ENCODE assay signal across 8 cellular contexts in the genomic region with DNA sequence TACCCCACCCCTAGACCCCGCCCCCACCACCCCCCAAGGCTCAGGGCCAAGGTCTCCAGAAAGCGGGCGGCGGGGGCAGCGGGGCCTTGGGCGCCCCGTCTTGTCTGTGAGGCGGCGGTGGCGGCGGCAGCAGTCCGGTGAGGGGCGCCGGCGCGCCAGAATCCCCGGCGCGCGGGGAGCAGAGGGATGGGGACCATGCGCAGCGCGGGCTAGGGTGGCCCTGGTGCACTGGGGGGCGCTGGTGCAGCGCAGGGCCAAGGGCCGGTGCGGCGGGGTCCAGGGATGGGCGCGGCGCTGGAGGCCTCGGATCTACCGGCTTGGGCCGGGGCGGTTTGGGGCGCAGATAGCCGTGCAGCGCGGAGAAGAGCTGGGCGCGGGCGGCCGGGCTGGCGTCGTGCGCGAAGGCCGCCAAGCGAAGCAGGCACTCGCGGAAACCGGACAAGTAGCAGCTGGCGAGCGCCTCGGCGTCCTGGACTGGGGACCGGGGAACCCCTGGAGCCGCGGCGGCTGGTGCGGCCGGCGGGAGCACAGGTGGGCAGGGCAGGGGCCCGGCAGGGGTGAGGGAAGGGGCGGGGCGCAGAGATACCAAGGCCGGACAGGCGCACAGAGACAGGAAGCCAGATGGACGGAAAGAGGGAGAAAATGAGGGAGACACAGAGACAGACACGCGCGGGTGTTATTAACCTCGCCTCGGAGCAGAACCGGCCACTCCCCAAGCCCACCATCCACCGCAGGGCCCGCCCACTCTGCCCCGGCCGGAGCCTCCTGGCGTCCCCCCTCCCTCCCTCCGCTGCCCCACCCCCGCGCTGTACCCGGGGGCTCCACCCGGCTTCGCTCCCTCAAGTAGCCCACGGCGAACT. TPM values are rescaled to one million over a fixed set of nuclear protein-coding genes. Genes with fewer than 3 reads are reported as not detected.
A peak's percentile ranks its signal among the peaks of the same experiment; 100 is the strongest.
DNase-seq lines count a peak whose midpoint lies in the region; ATAC-seq and TF ChIP-seq lines count a peak whose summit lies in the region.

No MANE protein-coding gene starts in this region.

- peak overlapping the region; percentile 44; the same call in 1 of the 2 replicates for H3K9ac ChIP-seq in DND-41 (ENCODE audit: low read depth, low read length)
- H3K9ac ChIP-seq in OCI-LY3 (ENCODE audit: low read length), result peak overlapping the region; percentile 80

- peak; percentile 55 for TF ChIP-seq CTCF in DND-41 (IDR thresholded peaks at IDR 0.05; ENCODE audit: borderline replicate concordance, extremely low read depth, low read length, poor library complexity, severe bottlenecking)
- peak; percentile 47 for TF ChIP-seq CTCF in HFF-Myc (IDR thresholded peaks at IDR 0.05; ENCODE audit: low read depth, low read length, missing control alignments)
- peak; percentile 69 for TF ChIP-seq CTCF in OCI-LY3 (IDR thresholded peaks at IDR 0.05; ENCODE audit: low read depth, low read length)

- peaks cover 30% of the 10 kb centered on the region; the same call in 1 of the 2 replicates for H4K20me1 ChIP-seq in DND-41 (ENCODE audit: insufficient read depth, low read length)
- no peaks in the 10 kb centered on the region for H4K20me1 ChIP-seq in OCI-LY3 (ENCODE audit: insufficient read depth, low read length)

- H3K9me3 ChIP-seq in DND-41 (ENCODE audit: insufficient read depth, low read length, severe bottlenecking) (no peaks in the 10 kb centered on the region), OCI-LY3 (ENCODE audit: insufficient read depth, low read length) (no peaks in the 10 kb centered on the region), right cardiac atrium (ENCODE audit: control insufficient read depth, low read length) (no peaks in the 10 kb centered on the region)

- H3K4me3 ChIP-seq in DND-41 (ENCODE audit: low read depth in 1 of 2, low read length in 2 of 2) (peak overlapping the region in 1 of 2 experiments; percentile 98; a peak in 3 of 4 replicates), HFF-Myc (replicated peaks; ENCODE audit: low read depth, low read length) (peak overlapping the region; percentile 60), OCI-LY3 (ENCODE audit: low read length) (peak overlapping the region; percentile 100), right cardiac atrium (ENCODE audit: low read length) (peak overlapping the region; percentile 57)

- H2AFZ ChIP-seq in DND-41 (ENCODE audit: low read depth, low read length) (no peak overlapping the region), OCI-LY3 (ENCODE audit: low read depth, low read length) (peak overlapping the region; percentile 73; the same call in 1 of the 2 replicates)

- H3K36me3 ChIP-seq in DND-41 (ENCODE audit: insufficient read depth, low read length), result no peaks in the 10 kb centered on the region
- H3K36me3 ChIP-seq in OCI-LY3 (replicated peaks; ENCODE audit: low read depth, low read length), result no peaks in the 10 kb centered on the region

- WGBS in right cardiac atrium, result under 1% methylated on average over 88 of the region's 88 CpGs

- H3K79me2 ChIP-seq in DND-41 (ENCODE audit: insufficient read depth, low read length), result no peaks in the 10 kb centered on the region
- no peaks in the 10 kb centered on the region for H3K79me2 ChIP-seq in OCI-LY3 (ENCODE audit: low read length)

- H3K27ac ChIP-seq in DND-41 (ENCODE audit: low read length) (no peak overlapping the region), OCI-LY3 (ENCODE audit: low read length) (no peak overlapping the region), right cardiac atrium (ENCODE audit: low read length) (no peak overlapping the region)

- H3K4me2 ChIP-seq in DND-41 (ENCODE audit: insufficient read depth, low read length), result peak overlapping the region; percentile 100
- H3K4me2 ChIP-seq in OCI-LY3 (ENCODE audit: low read length), result peak overlapping the region; percentile 99

- H3K27me3 ChIP-seq in DND-41 (ENCODE audit: insufficient read depth, low read length, poor library complexity) (peaks cover 59% of the 10 kb centered on the region), OCI-LY3 (ENCODE audit: low read depth, low read length) (no peaks in the 10 kb centered on the region), right cardiac atrium (ENCODE audit: control insufficient read depth, insufficient read depth) (no peaks in the 10 kb centered on the region)

- H3K4me1 ChIP-seq in DND-41 (ENCODE audit: insufficient read depth, low read length) (peaks cover 89% of the 10 kb centered on the region), OCI-LY3 (ENCODE audit: low read length) (peaks cover 16% of the 10 kb centered on the region), right cardiac atrium (ENCODE audit: control insufficient read depth, insufficient read depth, low read length) (peaks cover 5% of the 10 kb centered on the region)

- ATAC-seq in DND-41 (ENCODE audit: insufficient read depth, low read depth) (no peak), right cardiac atrium (peak; percentile 18 to 24), HG02938 (IDR thresholded peaks at IDR 0.05; ENCODE audit: unreplicated experiment) (no peak)

- intact Hi-C loops in right cardiac atrium (cut with DNase I) (loop anchor here (10.0 kb wide), 3 partner anchors 53 to 103 kb away; partner anchors contain the start of gene TMEM107 (in 1 of the 4)), posterior cingulate gyrus (cut with DNase I) (loop anchor here (2.0 to 10.0 kb wide), 4 partner anchors 36 to 253 kb away; partner anchors contain the start of gene KRABD2)

- DNase-seq in DND-41 (peak; percentile 29), HFF-Myc (ENCODE audit: extremely low read depth, low read depth) (no peak), amniotic epithelial cell (ENCODE audit: low read depth) (peak; percentile 41), right cardiac atrium (peak in 2 of 3 donors; percentile 82 to 85), posterior cingulate gyrus (peak in 9 of 10 donors; percentile 61 to 96 (median 76)), GM19240 (ENCODE audit: insufficient read length, low spot score) (no peak)

RNA-seq across cellular contexts. Expression of gene HES7, which starts 2.1 kb away (rescaled TPM):
- under 1 TPM; 0.62 to 0.76 (median 0.73) TPM for total RNA-seq in right cardiac atrium
- polyA plus RNA-seq in right cardiac atrium, result 0.25 TPM

RNA-seq across cellular contexts. Expression of gene ALOXE3, which starts 3.4 kb away (rescaled TPM):
- not detected for total RNA-seq in right cardiac atrium
- polyA plus RNA-seq in right cardiac atrium, result not detected

RNA-seq across cellular contexts. Expression of gene PER1, which starts 30.4 kb away (rescaled TPM):
- 100 to 1,000 TPM in 3 of 4 donors, 10 to 100 TPM in 1; 96.2 to 150 (median 124) TPM for total RNA-seq in right cardiac atrium
- 110 TPM for polyA plus RNA-seq in right cardiac atrium

RNA-seq across cellular contexts. Expression of gene ALOX12B, which starts 34.2 kb away (rescaled TPM):
- under 1 TPM in 1 of 4 donors, not detected in 3; 0.71 TPM for total RNA-seq in right cardiac atrium
- not detected for polyA plus RNA-seq in right cardiac atrium

RNA-seq across cellular contexts. Expression of gene VAMP2, which starts 41.0 kb away (rescaled TPM):
- 10 to 100 TPM; 68.7 to 74.9 (median 71.8) TPM for total RNA-seq in right cardiac atrium
- 50.2 TPM for polyA plus RNA-seq in right cardiac atrium

Comparison
In these comparisons a context has a peak if more than half of its experiments do, and no peak if none do; other contexts are left out.
1. ATAC-seq: peak in right cardiac atrium (2 of 2); none in DND-41 (single experiment) and HG02938 (single experiment).
2. DNase-seq: peak in DND-41 (single experiment), amniotic epithelial cell (single experiment), right cardiac atrium (2 of 3) and posterior cingulate gyrus (9 of 10); none in HFF-Myc (single experiment) and GM19240 (single experiment).
3. Peak in every context shown above with its lines, with median percentiles within 50 percentile points of each other: CTCF ChIP-seq.